ENCODE assay signal across 8 cellular contexts in the genomic region with DNA sequence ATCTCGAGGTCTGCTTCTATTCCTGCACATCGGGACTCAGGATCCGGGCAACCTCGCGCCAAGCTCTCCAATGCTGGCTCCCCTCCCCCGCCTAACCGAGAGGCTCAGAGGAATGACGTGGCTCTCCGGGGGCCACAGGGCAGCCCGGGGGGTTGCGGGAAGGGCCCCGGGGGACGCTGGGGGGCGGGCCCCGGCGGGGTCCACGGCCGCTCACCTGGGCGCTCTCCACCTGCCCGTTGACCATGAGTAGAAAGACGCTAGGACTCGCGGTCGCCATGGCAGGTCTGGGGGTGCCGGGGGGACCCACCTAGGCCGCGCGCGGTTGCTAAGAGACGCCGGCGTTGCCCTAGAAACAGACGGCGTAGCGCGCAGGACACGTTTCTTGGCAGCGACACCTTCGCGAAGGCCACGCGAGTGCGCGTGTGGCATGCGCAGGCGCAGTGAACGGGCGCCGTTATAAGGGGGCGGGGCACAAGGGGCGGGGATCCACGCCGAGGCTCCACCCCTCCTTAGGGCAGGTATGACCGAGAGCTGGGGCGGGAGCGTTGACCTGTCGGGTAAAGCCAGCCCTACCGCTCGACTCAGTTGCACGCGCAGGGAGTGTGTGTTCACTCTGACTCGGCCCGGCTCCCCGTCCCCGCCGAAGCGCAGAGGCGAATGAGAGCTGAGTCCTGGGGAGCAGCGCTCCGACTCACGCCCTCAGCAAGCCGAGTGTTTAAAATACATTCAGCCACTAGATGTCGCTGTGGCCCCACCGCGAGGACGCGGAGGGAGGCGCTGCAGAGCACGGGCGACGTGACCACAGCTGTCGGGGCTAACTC. TPM values are rescaled to one million over a fixed set of nuclear protein-coding genes. Genes with fewer than 3 reads are reported as not detected.
DNase-seq lines count a peak whose midpoint lies in the region; ATAC-seq and TF ChIP-seq lines count a peak whose summit lies in the region.

A gene with protein sequence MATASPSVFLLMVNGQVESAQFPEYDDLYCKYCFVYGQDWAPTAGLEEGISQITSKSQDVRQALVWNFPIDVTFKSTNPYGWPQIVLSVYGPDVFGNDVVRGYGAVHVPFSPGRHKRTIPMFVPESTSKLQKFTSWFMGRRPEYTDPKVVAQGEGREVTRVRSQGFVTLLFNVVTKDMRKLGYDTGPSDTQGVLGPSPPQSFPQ (minus strand): TSS at position 431 of the 821 bp plus-strand sequence. CDS start 154 bp downstream, at position 277.

- peak within 1 kb of the TSS; percentile 86 for H3K4me3 Mint-ChIP-seq in T-helper 1 cell treated with Interleukin-12 subunit alpha and Interleukin-12 subunit beta and Interleukin-4 antibody, amounts not matched to agents 30 μg/mL and 1 μg/mL, for 36 hours

- peaks cover 21% of the 10 kb centered on the region for H3K27me3 Mint-ChIP-seq in T-helper 1 cell treated with Interleukin-12 subunit alpha and Interleukin-12 subunit beta and Interleukin-4 antibody, amounts not matched to agents 30 μg/mL and 1 μg/mL, for 36 hours (ENCODE audit: low read depth)

- no peaks in the 10 kb centered on the region for H3K9me3 Mint-ChIP-seq in T-helper 1 cell treated with Interleukin-12 subunit alpha and Interleukin-12 subunit beta and Interleukin-4 antibody, amounts not matched to agents 30 μg/mL and 1 μg/mL, for 36 hours

- peak; percentile 78 for ATAC-seq in HG02763 (IDR thresholded peaks at IDR 0.05; ENCODE audit: unreplicated experiment)

- peak within 1 kb of the TSS; percentile 64 for H3K27ac Mint-ChIP-seq in T-helper 1 cell treated with Interleukin-12 subunit alpha and Interleukin-12 subunit beta and Interleukin-4 antibody, amounts not matched to agents 30 μg/mL and 1 μg/mL, for 36 hours

- peak; percentile 30 to 58 for TF ChIP-seq POLR2A in uterus (IDR thresholded peaks at IDR 0.05)

- TF ChIP-seq CTCF in GM12875 (IDR thresholded peaks at IDR 0.05; ENCODE audit: borderline replicate concordance, insufficient read depth, low read depth, low read length) (peak; percentile 90), right atrium auricular region (IDR thresholded peaks at IDR 0.05) (peak; percentile 87 to 99), uterus (IDR thresholded peaks at IDR 0.05) (peak; percentile 98 to 100 (median 100))

- H3K27me3 ChIP-seq in right atrium auricular region (no peaks in the 10 kb centered on the region), uterus (no peaks in the 10 kb centered on the region)

- H3K4me1 Mint-ChIP-seq in T-helper 1 cell treated with Interleukin-12 subunit alpha and Interleukin-12 subunit beta and Interleukin-4 antibody, amounts not matched to agents 30 μg/mL and 1 μg/mL, for 36 hours (ENCODE audit: low read depth) = peaks cover 3% of the 10 kb centered on the region

- peak within 1 kb of the TSS; percentile 84 to 87 for H3K27ac ChIP-seq in right atrium auricular region
- peak within 1 kb of the TSS; percentile 88 to 93 for H3K27ac ChIP-seq in uterus

- intact Hi-C loops in uterus (cut with DNase I; ENCODE audit: low total_unique reads) = no loop called here

- peak within 1 kb of the TSS; percentile 57 for H3K4me3 ChIP-seq in GM12875 (ENCODE audit: low read depth, low read length)
- peak within 1 kb of the TSS; percentile 62 to 71 for H3K4me3 ChIP-seq in right atrium auricular region
- peak within 1 kb of the TSS; percentile 59 to 82 for H3K4me3 ChIP-seq in uterus

- H3K36me3 Mint-ChIP-seq in T-helper 1 cell treated with Interleukin-12 subunit alpha and Interleukin-12 subunit beta and Interleukin-4 antibody, amounts not matched to agents 30 μg/mL and 1 μg/mL, for 36 hours (ENCODE audit: low read depth) = no peaks in the 10 kb centered on the region

- H3K4me1 ChIP-seq in right atrium auricular region = peaks cover 0 to 18% of the 10 kb centered on the region in 2 donors
- no peaks in the 10 kb centered on the region for H3K4me1 ChIP-seq in uterus

- no peaks in the 10 kb centered on the region for H3K36me3 ChIP-seq in right atrium auricular region
- H3K36me3 ChIP-seq in uterus = no peaks in the 10 kb centered on the region

- DNase-seq in NCI-H1417 treated with DMSO at 0.1 percent for 48 hours (lab: John Stamatoyannopoulos, UW) (peak; percentile 61), anterior cingulate cortex (lab: John Stamatoyannopoulos, UW) (peak; percentile 77 to 99 (median 94)), right atrium auricular region (ENCODE audit: low spot score) (peak; percentile 94), pulmonary artery endothelial cell (ENCODE audit: low read depth, low spot score) (peak; percentile 69), uterus (peak; percentile 94 to 97)

- H3K9me3 ChIP-seq in right atrium auricular region (no peaks in the 10 kb centered on the region), uterus (no peaks in the 10 kb centered on the region)

RNA-seq across cellular contexts. Expression of the gene that starts here (rescaled TPM):
- total RNA-seq in right atrium auricular region = 10 to 100 TPM; 18.7 to 24.6 TPM
- 16.1 and 39.7 TPM in 2 replicates for total RNA-seq in pulmonary artery endothelial cell
- total RNA-seq in uterus = 100 to 1,000 TPM in 1 of 4 donors, 10 to 100 TPM in 2, 1 to 10 TPM in 1; 3.8 to 105 (median 25.6) TPM

Comparison
In these comparisons a context has a peak if more than half of its experiments do, and no peak if none do; other contexts are left out.
1. Peak in every context shown above with its lines: DNase-seq, ATAC-seq, H3K4me3 ChIP-seq and H3K27ac ChIP-seq.